1 cellular context compared by ENCODE assay signal in the genomic region with DNA sequence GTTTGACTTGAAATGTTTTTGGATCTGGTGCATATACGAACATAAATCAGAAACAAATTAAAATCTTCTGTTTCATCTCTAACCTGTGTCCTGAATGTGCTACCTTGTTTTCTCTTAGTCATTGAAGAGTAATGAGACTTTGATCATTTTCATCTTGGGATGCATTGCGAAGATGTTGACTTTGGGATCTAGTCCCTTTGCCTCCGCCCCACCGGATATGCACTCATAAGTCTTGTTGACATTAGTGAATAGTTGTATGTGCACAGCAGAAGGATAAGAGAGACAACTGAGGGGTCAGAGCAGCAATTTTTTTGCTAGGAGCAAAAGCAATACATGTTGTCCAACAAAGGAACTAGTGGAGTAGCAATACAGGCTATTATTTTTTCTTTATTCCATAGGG.
TF ChIP-seq lines count a peak whose summit lies in the region.

No MANE protein-coding gene starts in this region.

TF ChIP-seq in HepG2, 621 proteins besides CTCF, POLR2A, EP300 and RAD21:
- TF ChIP-seq ZNF703 (CRISPR knock-in tag; IDR thresholded peaks at IDR 0.05; ENCODE audit: borderline replicate concordance), result no peak
- peak; percentile 78 for TF ChIP-seq SP5 (CRISPR knock-in tag; IDR thresholded peaks at IDR 0.05; ENCODE audit: borderline replicate concordance, low read depth)
- no peak for TF ChIP-seq KDM3A (CRISPR knock-in tag; IDR thresholded peaks at IDR 0.05; ENCODE audit: low read depth)
- TF ChIP-seq ZNF644 (CRISPR knock-in tag; IDR thresholded peaks at IDR 0.05; ENCODE audit: low read depth), result 0 out of 2 replicates have a peak, but pooled peaks have one; percentile 37
- TF ChIP-seq, protein P1, sequence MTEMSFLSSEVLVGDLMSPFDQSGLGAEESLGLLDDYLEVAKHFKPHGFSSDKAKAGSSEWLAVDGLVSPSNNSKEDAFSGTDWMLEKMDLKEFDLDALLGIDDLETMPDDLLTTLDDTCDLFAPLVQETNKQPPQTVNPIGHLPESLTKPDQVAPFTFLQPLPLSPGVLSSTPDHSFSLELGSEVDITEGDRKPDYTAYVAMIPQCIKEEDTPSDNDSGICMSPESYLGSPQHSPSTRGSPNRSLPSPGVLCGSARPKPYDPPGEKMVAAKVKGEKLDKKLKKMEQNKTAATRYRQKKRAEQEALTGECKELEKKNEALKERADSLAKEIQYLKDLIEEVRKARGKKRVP (CRISPR knock-in tag; IDR thresholded peaks at IDR 0.05), result 0 out of 4 replicates have a peak, but pooled peaks of 1 of the 2 experiments have one; percentile 20
- peak; percentile 23; the same call in 1 of the 2 replicates for TF ChIP-seq BCL6 (CRISPR knock-in tag; IDR thresholded peaks at IDR 0.05)
- TF ChIP-seq ELF3 (CRISPR knock-in tag; IDR thresholded peaks at IDR 0.05), result peak; percentile 36; the same call in 1 of the 2 replicates
- TF ChIP-seq SOX13 (IDR thresholded peaks at IDR 0.05), result no peak
- peak in 1 of 2 experiments; percentile 34; a peak in 1 of 4 replicates for TF ChIP-seq SOX13 (CRISPR knock-in tag; conservative IDR thresholded peaks at IDR 0.05 in 1 of 2, IDR thresholded peaks at IDR 0.05 in 1 of 2)
- TF ChIP-seq MED1 (CRISPR knock-in tag; IDR thresholded peaks at IDR 0.05), result 0 out of 2 replicates have a peak, but pooled peaks have one; percentile 15
- TF ChIP-seq, protein P2, sequence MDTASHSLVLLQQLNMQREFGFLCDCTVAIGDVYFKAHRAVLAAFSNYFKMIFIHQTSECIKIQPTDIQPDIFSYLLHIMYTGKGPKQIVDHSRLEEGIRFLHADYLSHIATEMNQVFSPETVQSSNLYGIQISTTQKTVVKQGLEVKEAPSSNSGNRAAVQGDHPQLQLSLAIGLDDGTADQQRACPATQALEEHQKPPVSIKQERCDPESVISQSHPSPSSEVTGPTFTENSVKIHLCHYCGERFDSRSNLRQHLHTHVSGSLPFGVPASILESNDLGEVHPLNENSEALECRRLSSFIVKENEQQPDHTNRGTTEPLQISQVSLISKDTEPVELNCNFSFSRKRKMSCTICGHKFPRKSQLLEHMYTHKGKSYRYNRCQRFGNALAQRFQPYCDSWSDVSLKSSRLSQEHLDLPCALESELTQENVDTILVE (CRISPR knock-in tag; IDR thresholded peaks at IDR 0.05), result no peak
- TF ChIP-seq RARA (CRISPR knock-in tag; IDR thresholded peaks at IDR 0.05), result peak; percentile 57
- no peak for TF ChIP-seq HOXA7 (CRISPR knock-in tag; IDR thresholded peaks at IDR 0.05)
- 0 out of 2 replicates have a peak, but pooled peaks have one; percentile 24 for TF ChIP-seq RXRB (CRISPR knock-in tag; IDR thresholded peaks at IDR 0.05; ENCODE audit: borderline replicate concordance)
- TF ChIP-seq ZNF776 (CRISPR knock-in tag; IDR thresholded peaks at IDR 0.05), result no peak
- peak; percentile 28 for TF ChIP-seq TEAD3 (CRISPR knock-in tag; optimal IDR thresholded peaks at IDR 0.05; ENCODE audit: borderline replicate concordance)
- TF ChIP-seq, protein P3, sequence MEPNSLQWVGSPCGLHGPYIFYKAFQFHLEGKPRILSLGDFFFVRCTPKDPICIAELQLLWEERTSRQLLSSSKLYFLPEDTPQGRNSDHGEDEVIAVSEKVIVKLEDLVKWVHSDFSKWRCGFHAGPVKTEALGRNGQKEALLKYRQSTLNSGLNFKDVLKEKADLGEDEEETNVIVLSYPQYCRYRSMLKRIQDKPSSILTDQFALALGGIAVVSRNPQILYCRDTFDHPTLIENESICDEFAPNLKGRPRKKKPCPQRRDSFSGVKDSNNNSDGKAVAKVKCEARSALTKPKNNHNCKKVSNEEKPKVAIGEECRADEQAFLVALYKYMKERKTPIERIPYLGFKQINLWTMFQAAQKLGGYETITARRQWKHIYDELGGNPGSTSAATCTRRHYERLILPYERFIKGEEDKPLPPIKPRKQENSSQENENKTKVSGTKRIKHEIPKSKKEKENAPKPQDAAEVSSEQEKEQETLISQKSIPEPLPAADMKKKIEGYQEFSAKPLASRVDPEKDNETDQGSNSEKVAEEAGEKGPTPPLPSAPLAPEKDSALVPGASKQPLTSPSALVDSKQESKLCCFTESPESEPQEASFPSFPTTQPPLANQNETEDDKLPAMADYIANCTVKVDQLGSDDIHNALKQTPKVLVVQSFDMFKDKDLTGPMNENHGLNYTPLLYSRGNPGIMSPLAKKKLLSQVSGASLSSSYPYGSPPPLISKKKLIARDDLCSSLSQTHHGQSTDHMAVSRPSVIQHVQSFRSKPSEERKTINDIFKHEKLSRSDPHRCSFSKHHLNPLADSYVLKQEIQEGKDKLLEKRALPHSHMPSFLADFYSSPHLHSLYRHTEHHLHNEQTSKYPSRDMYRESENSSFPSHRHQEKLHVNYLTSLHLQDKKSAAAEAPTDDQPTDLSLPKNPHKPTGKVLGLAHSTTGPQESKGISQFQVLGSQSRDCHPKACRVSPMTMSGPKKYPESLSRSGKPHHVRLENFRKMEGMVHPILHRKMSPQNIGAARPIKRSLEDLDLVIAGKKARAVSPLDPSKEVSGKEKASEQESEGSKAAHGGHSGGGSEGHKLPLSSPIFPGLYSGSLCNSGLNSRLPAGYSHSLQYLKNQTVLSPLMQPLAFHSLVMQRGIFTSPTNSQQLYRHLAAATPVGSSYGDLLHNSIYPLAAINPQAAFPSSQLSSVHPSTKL (CRISPR knock-in tag; IDR thresholded peaks at IDR 0.05), result peak; percentile 84
- TF ChIP-seq HMG20A (CRISPR knock-in tag; IDR thresholded peaks at IDR 0.05; ENCODE audit: borderline replicate concordance), result peak; percentile 84; the same call in 1 of the 2 replicates
- no peak for TF ChIP-seq ZNF850 (CRISPR knock-in tag; conservative IDR thresholded peaks at IDR 0.05)
- peak; percentile 88 for TF ChIP-seq FOXA3 (CRISPR knock-in tag; IDR thresholded peaks at IDR 0.05)
- TF ChIP-seq GABPB1 (CRISPR knock-in tag; IDR thresholded peaks at IDR 0.05), result peak; percentile 25; the same call in 1 of the 2 replicates
- no peak for TF ChIP-seq ZNF777 (CRISPR knock-in tag; IDR thresholded peaks at IDR 0.05)
- no peak for TF ChIP-seq REL (CRISPR knock-in tag; conservative IDR thresholded peaks at IDR 0.05)
- TF ChIP-seq, protein P4, sequence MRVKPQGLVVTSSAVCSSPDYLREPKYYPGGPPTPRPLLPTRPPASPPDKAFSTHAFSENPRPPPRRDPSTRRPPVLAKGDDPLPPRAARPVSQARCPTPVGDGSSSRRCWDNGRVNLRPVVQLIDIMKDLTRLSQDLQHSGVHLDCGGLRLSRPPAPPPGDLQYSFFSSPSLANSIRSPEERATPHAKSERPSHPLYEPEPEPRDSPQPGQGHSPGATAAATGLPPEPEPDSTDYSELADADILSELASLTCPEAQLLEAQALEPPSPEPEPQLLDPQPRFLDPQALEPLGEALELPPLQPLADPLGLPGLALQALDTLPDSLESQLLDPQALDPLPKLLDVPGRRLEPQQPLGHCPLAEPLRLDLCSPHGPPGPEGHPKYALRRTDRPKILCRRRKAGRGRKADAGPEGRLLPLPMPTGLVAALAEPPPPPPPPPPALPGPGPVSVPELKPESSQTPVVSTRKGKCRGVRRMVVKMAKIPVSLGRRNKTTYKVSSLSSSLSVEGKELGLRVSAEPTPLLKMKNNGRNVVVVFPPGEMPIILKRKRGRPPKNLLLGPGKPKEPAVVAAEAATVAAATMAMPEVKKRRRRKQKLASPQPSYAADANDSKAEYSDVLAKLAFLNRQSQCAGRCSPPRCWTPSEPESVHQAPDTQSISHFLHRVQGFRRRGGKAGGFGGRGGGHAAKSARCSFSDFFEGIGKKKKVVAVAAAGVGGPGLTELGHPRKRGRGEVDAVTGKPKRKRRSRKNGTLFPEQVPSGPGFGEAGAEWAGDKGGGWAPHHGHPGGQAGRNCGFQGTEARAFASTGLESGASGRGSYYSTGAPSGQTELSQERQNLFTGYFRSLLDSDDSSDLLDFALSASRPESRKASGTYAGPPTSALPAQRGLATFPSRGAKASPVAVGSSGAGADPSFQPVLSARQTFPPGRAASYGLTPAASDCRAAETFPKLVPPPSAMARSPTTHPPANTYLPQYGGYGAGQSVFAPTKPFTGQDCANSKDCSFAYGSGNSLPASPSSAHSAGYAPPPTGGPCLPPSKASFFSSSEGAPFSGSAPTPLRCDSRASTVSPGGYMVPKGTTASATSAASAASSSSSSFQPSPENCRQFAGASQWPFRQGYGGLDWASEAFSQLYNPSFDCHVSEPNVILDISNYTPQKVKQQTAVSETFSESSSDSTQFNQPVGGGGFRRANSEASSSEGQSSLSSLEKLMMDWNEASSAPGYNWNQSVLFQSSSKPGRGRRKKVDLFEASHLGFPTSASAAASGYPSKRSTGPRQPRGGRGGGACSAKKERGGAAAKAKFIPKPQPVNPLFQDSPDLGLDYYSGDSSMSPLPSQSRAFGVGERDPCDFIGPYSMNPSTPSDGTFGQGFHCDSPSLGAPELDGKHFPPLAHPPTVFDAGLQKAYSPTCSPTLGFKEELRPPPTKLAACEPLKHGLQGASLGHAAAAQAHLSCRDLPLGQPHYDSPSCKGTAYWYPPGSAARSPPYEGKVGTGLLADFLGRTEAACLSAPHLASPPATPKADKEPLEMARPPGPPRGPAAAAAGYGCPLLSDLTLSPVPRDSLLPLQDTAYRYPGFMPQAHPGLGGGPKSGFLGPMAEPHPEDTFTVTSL (CRISPR knock-in tag; IDR thresholded peaks at IDR 0.05; ENCODE audit: borderline replicate concordance), result peak; percentile 27; the same call in 1 of the 2 replicates
- no peak for TF ChIP-seq FOXP1 (IDR thresholded peaks at IDR 0.05)
- TF ChIP-seq FOXP1 (CRISPR knock-in tag; IDR thresholded peaks at IDR 0.05), result peak; percentile 48
- TF ChIP-seq FOSL2 (CRISPR knock-in tag; IDR thresholded peaks at IDR 0.05), result peak; percentile 77
- TF ChIP-seq SAP130 (CRISPR knock-in tag; IDR thresholded peaks at IDR 0.05; ENCODE audit: low read depth), result peak; percentile 19; the same call in 1 of the 2 replicates
- TF ChIP-seq GATAD2A (CRISPR knock-in tag; IDR thresholded peaks at IDR 0.05), result peak; percentile 68
- no peak for TF ChIP-seq FOXA1 (IDR thresholded peaks at IDR 0.05)
- peak; percentile 88 for TF ChIP-seq FOXA1 (CRISPR knock-in tag; IDR thresholded peaks at IDR 0.05)
- TF ChIP-seq ETV5 (CRISPR knock-in tag; IDR thresholded peaks at IDR 0.05; ENCODE audit: borderline replicate concordance), result peak; percentile 91
- peak; percentile 57; the same call in 1 of the 2 replicates for TF ChIP-seq ZNF12 (CRISPR knock-in tag; IDR thresholded peaks at IDR 0.05)
- TF ChIP-seq CREM (IDR thresholded peaks at IDR 0.05), result 0 out of 2 replicates have a peak, but pooled peaks have one; percentile 19
- no peak for TF ChIP-seq CREM (CRISPR knock-in tag; IDR thresholded peaks at IDR 0.05)
- TF ChIP-seq, protein P5, sequence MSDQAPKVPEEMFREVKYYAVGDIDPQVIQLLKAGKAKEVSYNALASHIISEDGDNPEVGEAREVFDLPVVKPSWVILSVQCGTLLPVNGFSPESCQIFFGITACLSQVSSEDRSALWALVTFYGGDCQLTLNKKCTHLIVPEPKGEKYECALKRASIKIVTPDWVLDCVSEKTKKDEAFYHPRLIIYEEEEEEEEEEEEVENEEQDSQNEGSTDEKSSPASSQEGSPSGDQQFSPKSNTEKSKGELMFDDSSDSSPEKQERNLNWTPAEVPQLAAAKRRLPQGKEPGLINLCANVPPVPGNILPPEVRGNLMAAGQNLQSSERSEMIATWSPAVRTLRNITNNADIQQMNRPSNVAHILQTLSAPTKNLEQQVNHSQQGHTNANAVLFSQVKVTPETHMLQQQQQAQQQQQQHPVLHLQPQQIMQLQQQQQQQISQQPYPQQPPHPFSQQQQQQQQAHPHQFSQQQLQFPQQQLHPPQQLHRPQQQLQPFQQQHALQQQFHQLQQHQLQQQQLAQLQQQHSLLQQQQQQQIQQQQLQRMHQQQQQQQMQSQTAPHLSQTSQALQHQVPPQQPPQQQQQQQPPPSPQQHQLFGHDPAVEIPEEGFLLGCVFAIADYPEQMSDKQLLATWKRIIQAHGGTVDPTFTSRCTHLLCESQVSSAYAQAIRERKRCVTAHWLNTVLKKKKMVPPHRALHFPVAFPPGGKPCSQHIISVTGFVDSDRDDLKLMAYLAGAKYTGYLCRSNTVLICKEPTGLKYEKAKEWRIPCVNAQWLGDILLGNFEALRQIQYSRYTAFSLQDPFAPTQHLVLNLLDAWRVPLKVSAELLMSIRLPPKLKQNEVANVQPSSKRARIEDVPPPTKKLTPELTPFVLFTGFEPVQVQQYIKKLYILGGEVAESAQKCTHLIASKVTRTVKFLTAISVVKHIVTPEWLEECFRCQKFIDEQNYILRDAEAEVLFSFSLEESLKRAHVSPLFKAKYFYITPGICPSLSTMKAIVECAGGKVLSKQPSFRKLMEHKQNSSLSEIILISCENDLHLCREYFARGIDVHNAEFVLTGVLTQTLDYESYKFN (CRISPR knock-in tag; conservative IDR thresholded peaks at IDR 0.05), result 0 out of 2 replicates have a peak, but pooled peaks have one; percentile 29
- TF ChIP-seq GABPA (IDR thresholded peaks at IDR 0.05; ENCODE audit: low read depth, low read length), result no peak
- TF ChIP-seq GABPA (CRISPR knock-in tag; IDR thresholded peaks at IDR 0.05; ENCODE audit: low read depth), result peak; percentile 66
- TF ChIP-seq ZNF7 (CRISPR knock-in tag; IDR thresholded peaks at IDR 0.05), result peak; percentile 37; the same call in 1 of the 2 replicates
TF ChIP-seq in HepG2: peak in this region for 26.
